In genomic region chr2:109415460-109416004, GRCh38 we compare ENCODE assay signal across 22 cellular contexts.
"Had no signal": no experiment of that assay in that cellular context is flagged by ENCODE, and none has a peak within 500 bp of the region (broad histone marks: within the 10 kb centered on the region; RNA-seq: fewer than 3 reads in every experiment).

No MANE protein-coding gene starts in this region.

- H3K4me3 ChIP-seq: ascending aorta, esophagus muscularis mucosa, gastroesophageal sphincter, heart left ventricle, mucosa of descending colon, spleen, thyroid gland had no signal

- H2AFZ ChIP-seq: parathyroid adenoma had no signal

- H3K79me2 ChIP-seq: parathyroid adenoma had no signal

- DNase-seq: activated CD4-positive, alpha-beta T cell treated with anti-CD3 and anti-CD28 coated beads, Interleukin-2, amount 10 ng/mL, durations not matched to agents 7 days and 5 days; activated CD8-positive, alpha-beta T cell treated with anti-CD3 and anti-CD28 coated beads, Interleukin-2, amount 10 ng/mL, durations not matched to agents 7 days and 5 days; activated effector memory CD4-positive, alpha-beta T cell treated with Interleukin-2 at 50 U/mL for 16 hours; activated naive CD4-positive, alpha-beta T cell treated with anti-CD3 and anti-CD28 coated beads, Interleukin-2, amount 10 ng/mL, durations not matched to agents 7 days and 5 days; activated naive CD8-positive, alpha-beta T cell treated with anti-CD3 and anti-CD28 coated beads, Interleukin-2, amount 50 U/mL, for 24 hours; activated T-cell treated with anti-CD3 and anti-CD28 coated beads, Interleukin-2, amount 50 U/mL, for 24 hours; effector CD8-positive, alpha-beta T cell; heart left ventricle; mucosa of descending colon; naive B cell; spleen; stimulated activated naive CD4-positive, alpha-beta T cell treated with Interleukin-2 at 50 U/mL for 16 hours; T-helper 1 cell; T-helper 9 cell; thyroid gland had no signal

- H3K4me1 Mint-ChIP-seq: activated CD4-positive, alpha-beta T cell treated with anti-CD3 and anti-CD28 coated beads, Interleukin-2, amount 10 ng/mL, durations not matched to agents 7 days and 5 days; activated naive CD4-positive, alpha-beta T cell treated with anti-CD3 and anti-CD28 coated beads, Interleukin-2, amount 10 ng/mL, durations not matched to agents 7 days and 5 days; activated naive CD8-positive, alpha-beta T cell treated with anti-CD3 and anti-CD28 coated beads, Interleukin-2, amount 50 U/mL, for 24 hours; memory B cell had no signal

- ATAC-seq: activated CD8-positive, alpha-beta T cell treated with anti-CD3 and anti-CD28 coated beads, Interleukin-2, amount 10 ng/mL, durations not matched to agents 7 days and 5 days; activated naive CD8-positive, alpha-beta T cell treated with anti-CD3 and anti-CD28 coated beads, Interleukin-2, amount 50 U/mL, for 24 hours; gastroesophageal sphincter; heart left ventricle; mucosa of descending colon had no signal

- H3K27ac Mint-ChIP-seq: activated CD4-positive, alpha-beta T cell treated with anti-CD3 and anti-CD28 coated beads, Interleukin-2, amount 10 ng/mL, durations not matched to agents 7 days and 5 days; activated CD8-positive, alpha-beta T cell treated with anti-CD3 and anti-CD28 coated beads, Interleukin-2, amount 10 ng/mL, durations not matched to agents 7 days and 5 days; activated naive CD4-positive, alpha-beta T cell treated with anti-CD3 and anti-CD28 coated beads, Interleukin-2, amount 10 ng/mL, durations not matched to agents 7 days and 5 days; activated naive CD8-positive, alpha-beta T cell treated with anti-CD3 and anti-CD28 coated beads, Interleukin-2, amount 50 U/mL, for 24 hours; activated T-cell treated with anti-CD3 and anti-CD28 coated beads, Interleukin-2, amount 50 U/mL, for 24 hours; dendritic cell treated with granulocyte-macrophage colony-stimulating factor and Interleukin-4, amounts not matched to agents 40 ng/mL and 50 ng/mL, for 4 days; memory B cell; naive B cell had no signal

- H3K27me3 ChIP-seq: ascending aorta, esophagus muscularis mucosa, gastroesophageal sphincter, heart left ventricle, spleen, thyroid gland had no signal

- H3K36me3 Mint-ChIP-seq: activated naive CD4-positive, alpha-beta T cell treated with anti-CD3 and anti-CD28 coated beads, Interleukin-2, amount 10 ng/mL, durations not matched to agents 7 days and 5 days; memory B cell; naive B cell had no signal

- H3K4me3 Mint-ChIP-seq: activated CD4-positive, alpha-beta T cell treated with anti-CD3 and anti-CD28 coated beads, Interleukin-2, amount 10 ng/mL, durations not matched to agents 7 days and 5 days; activated CD8-positive, alpha-beta T cell treated with anti-CD3 and anti-CD28 coated beads, Interleukin-2, amount 10 ng/mL, durations not matched to agents 7 days and 5 days; activated naive CD4-positive, alpha-beta T cell treated with anti-CD3 and anti-CD28 coated beads, Interleukin-2, amount 10 ng/mL, durations not matched to agents 7 days and 5 days; activated naive CD8-positive, alpha-beta T cell treated with anti-CD3 and anti-CD28 coated beads, Interleukin-2, amount 50 U/mL, for 24 hours; activated T-cell treated with anti-CD3 and anti-CD28 coated beads, Interleukin-2, amount 50 U/mL, for 24 hours; dendritic cell treated with granulocyte-macrophage colony-stimulating factor and Interleukin-4, amounts not matched to agents 40 ng/mL and 50 ng/mL, for 4 days; memory B cell; naive B cell had no signal

- H3K27ac ChIP-seq: ascending aorta, esophagus muscularis mucosa, gastroesophageal sphincter, heart left ventricle, parathyroid adenoma, spleen, thyroid gland had no signal

- H3K27me3 Mint-ChIP-seq: activated CD4-positive, alpha-beta T cell treated with anti-CD3 and anti-CD28 coated beads, Interleukin-2, amount 10 ng/mL, durations not matched to agents 7 days and 5 days; activated naive CD8-positive, alpha-beta T cell treated with anti-CD3 and anti-CD28 coated beads, Interleukin-2, amount 50 U/mL, for 24 hours; activated T-cell treated with anti-CD3 and anti-CD28 coated beads, Interleukin-2, amount 50 U/mL, for 24 hours; dendritic cell treated with granulocyte-macrophage colony-stimulating factor and Interleukin-4, amounts not matched to agents 40 ng/mL and 50 ng/mL, for 4 days; naive B cell had no signal

- H3K36me3 ChIP-seq: esophagus muscularis mucosa, gastroesophageal sphincter, heart left ventricle, spleen, thyroid gland had no signal

- H3K9me3 ChIP-seq: ascending aorta, esophagus muscularis mucosa, gastroesophageal sphincter, heart left ventricle, mucosa of descending colon, spleen, thyroid gland had no signal

- H3K4me1 ChIP-seq: parathyroid adenoma had no signal

- FAIRE-seq: endothelial cell of umbilical vein had no signal

- H3K9ac ChIP-seq: parathyroid adenoma had no signal

- H3K9me3 Mint-ChIP-seq: activated CD4-positive, alpha-beta T cell treated with anti-CD3 and anti-CD28 coated beads, Interleukin-2, amount 10 ng/mL, durations not matched to agents 7 days and 5 days; activated naive CD4-positive, alpha-beta T cell treated with anti-CD3 and anti-CD28 coated beads, Interleukin-2, amount 10 ng/mL, durations not matched to agents 7 days and 5 days; activated naive CD8-positive, alpha-beta T cell treated with anti-CD3 and anti-CD28 coated beads, Interleukin-2, amount 50 U/mL, for 24 hours; activated T-cell treated with anti-CD3 and anti-CD28 coated beads, Interleukin-2, amount 50 U/mL, for 24 hours; dendritic cell treated with granulocyte-macrophage colony-stimulating factor and Interleukin-4, amounts not matched to agents 40 ng/mL and 50 ng/mL, for 4 days; memory B cell; naive B cell had no signal
